In the genomic region with DNA sequence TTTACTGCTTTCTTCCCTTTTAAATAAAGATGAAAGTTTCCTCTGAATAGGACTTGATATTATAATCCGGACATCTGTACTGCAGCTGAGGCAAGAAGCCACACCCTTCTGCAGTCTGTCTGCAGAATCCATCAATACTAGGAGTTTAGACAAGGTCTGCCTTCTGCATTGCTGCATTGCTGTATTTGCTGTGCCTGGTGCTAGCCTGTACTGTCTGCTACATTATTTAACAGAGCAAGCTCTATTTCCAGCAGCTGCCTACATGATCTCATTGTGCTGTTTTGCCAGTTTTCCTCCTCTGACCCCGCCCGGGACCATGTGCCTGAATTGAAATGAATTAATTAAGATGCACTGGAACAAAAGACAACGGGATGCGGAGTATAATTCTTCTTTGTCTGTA, we compare ENCODE assay signal across 8 cellular contexts. TPM values are rescaled to one million over a fixed set of nuclear protein-coding genes. Genes with fewer than 3 reads are reported as not detected.
A peak's percentile ranks its signal among the peaks of the same experiment; 100 is the strongest.
DNase-seq lines count a peak whose midpoint lies in the region; ATAC-seq and TF ChIP-seq lines count a peak whose summit lies in the region.

No MANE protein-coding gene starts in this region.

- CTCF ChIA-PET in BJ (lab: Yijun Ruan, JAX): interaction anchor here (1.2 to 2.4 kb wide), 3 partner anchors 46 to 57 kb away, joined by 3 to 7 read pairs (median 5); no protein-coding TSS in a partner anchor
- CTCF ChIA-PET in activated CD8-positive, alpha-beta T cell treated with anti-CD3 and anti-CD28 coated beads, Interleukin-2, amount 10 ng/mL, durations not matched to agents 7 days and 5 days (lab: Charles Lee): interaction anchor here (3.4 kb wide), 1 partner anchor 89 kb away, joined by 11 read pairs; no protein-coding TSS in a partner anchor

- no peaks in the 10 kb centered on the region for H3K9me3 Mint-ChIP-seq in activated CD8-positive, alpha-beta T cell treated with anti-CD3 and anti-CD28 coated beads, Interleukin-2, amount 10 ng/mL, durations not matched to agents 7 days and 5 days (ENCODE audit: insufficient read depth)

- H3K27me3 Mint-ChIP-seq in activated CD8-positive, alpha-beta T cell treated with anti-CD3 and anti-CD28 coated beads, Interleukin-2, amount 10 ng/mL, durations not matched to agents 7 days and 5 days (ENCODE audit: low read depth): no peaks in the 10 kb centered on the region

- H3K9me3 ChIP-seq in MG63 (no peaks in the 10 kb centered on the region), ovary (no peaks in the 10 kb centered on the region), prostate gland (no peaks in the 10 kb centered on the region)

- POLR2A ChIA-PET in BJ (lab: Charles Lee): interaction anchor here (0.6 to 2.6 kb wide), 2 partner anchors 20 to 56 kb away, joined by 13 to 14 read pairs; a partner anchor contains a TSS
- POLR2A ChIA-PET in activated CD8-positive, alpha-beta T cell treated with anti-CD3 and anti-CD28 coated beads, Interleukin-2, amount 10 ng/mL, durations not matched to agents 7 days and 5 days (lab: Charles Lee): interaction anchor here (1.7 to 5.1 kb wide), 5 partner anchors 16 to 77 kb away, joined by 9 to 173 read pairs (median 19); a partner anchor contains a TSS

- TF ChIP-seq EP300 in ovary (IDR thresholded peaks at IDR 0.05): no peak

- 8 to 10% (median 8%) methylated on average over 5 of the region's 5 CpGs for WGBS in ovary, 3 donors
- WGBS in prostate gland: 38% methylated on average over 5 of the region's 5 CpGs

- peaks cover 30% of the 10 kb centered on the region for H3K36me3 Mint-ChIP-seq in activated CD8-positive, alpha-beta T cell treated with anti-CD3 and anti-CD28 coated beads, Interleukin-2, amount 10 ng/mL, durations not matched to agents 7 days and 5 days (ENCODE audit: low read depth)

- peaks cover 3% of the 10 kb centered on the region for H3K4me1 ChIP-seq in ovary (ENCODE audit: insufficient read depth)
- H3K4me1 ChIP-seq in prostate gland (replicated peaks): peaks cover 2% of the 10 kb centered on the region

- DNase-seq in BJ (ENCODE audit: low read depth) (no peak), MG63 (peak; percentile 36), head of caudate nucleus (peak; percentile 79 to 99 (median 93)), ovary (peak; percentile 31 to 58 (median 53)), prostate gland (ENCODE audit: low spot score) (no peak), NOMO-1 treated with DMSO at 0.1 percent for 48 hours (lab: John Stamatoyannopoulos, UW; ENCODE audit: unreplicated experiment) (no peak)
- no peak for DNase-seq in activated CD8-positive, alpha-beta T cell treated with anti-CD3 and anti-CD28 coated beads, Interleukin-2, amount 10 ng/mL, durations not matched to agents 7 days and 5 days

- no peak overlapping the region for H3K27ac Mint-ChIP-seq in activated CD8-positive, alpha-beta T cell treated with anti-CD3 and anti-CD28 coated beads, Interleukin-2, amount 10 ng/mL, durations not matched to agents 7 days and 5 days

- intact Hi-C loops in head of caudate nucleus (cut with DNase I): loop anchor here (1.0 kb wide), 1 partner anchor 57 kb away; no protein-coding TSS in a partner anchor
- intact Hi-C loops in ovary (cut with DNase I): loop anchor here in 3 of 4 donors (5.0 to 10.0 kb wide), 3 partner anchors 45 to 55 kb away; a partner anchor contains a TSS
- intact Hi-C loops in prostate gland (cut with DNase I): loop anchor here (10.0 kb wide), 1 partner anchor 102 kb away; no protein-coding TSS in a partner anchor

- TF ChIP-seq CTCF in BJ (IDR thresholded peaks at IDR 0.05; ENCODE audit: insufficient read depth, low read depth, low read length): no peak
- no peak for TF ChIP-seq CTCF in ovary (IDR thresholded peaks at IDR 0.05)
- no peak for TF ChIP-seq CTCF in prostate gland (IDR thresholded peaks at IDR 0.05)

- ATAC-seq in activated CD8-positive, alpha-beta T cell treated with anti-CD3 and anti-CD28 coated beads, Interleukin-2, amount 10 ng/mL, durations not matched to agents 7 days and 5 days: no peak
- ATAC-seq in HG03108 (IDR thresholded peaks at IDR 0.05; ENCODE audit: unreplicated experiment): no peak

- H3K27me3 ChIP-seq in BJ (ENCODE audit: control insufficient read depth, insufficient read depth, low read length) (no peaks in the 10 kb centered on the region), MG63 (peaks cover 3% of the 10 kb centered on the region; the same call in 1 of the 2 replicates), ovary (no peaks in the 10 kb centered on the region), prostate gland (replicated peaks; ENCODE audit: insufficient read depth) (no peaks in the 10 kb centered on the region)

- peaks cover 17% of the 10 kb centered on the region for H3K4me1 Mint-ChIP-seq in activated CD8-positive, alpha-beta T cell treated with anti-CD3 and anti-CD28 coated beads, Interleukin-2, amount 10 ng/mL, durations not matched to agents 7 days and 5 days (ENCODE audit: low read depth)

- TF ChIP-seq POLR2A in ovary (IDR thresholded peaks at IDR 0.05): no peak
- TF ChIP-seq POLR2A in prostate gland (IDR thresholded peaks at IDR 0.05): no peak

- H3K27ac ChIP-seq in ovary (peak overlapping the region in 1 of 2 donors; percentile 24), prostate gland (no peak overlapping the region)

- H3K4me3 ChIP-seq in BJ (ENCODE audit: low read depth, low read length) (peak overlapping the region; percentile 97), MG63 (peak overlapping the region; percentile 96), ovary (peak overlapping the region; percentile 77), prostate gland (peak overlapping the region in 1 of 2 donors; percentile 63)

- H3K36me3 ChIP-seq in BJ (ENCODE audit: control insufficient read depth, insufficient read depth, low read length) (peaks cover 5% of the 10 kb centered on the region), MG63 (peaks cover 8% of the 10 kb centered on the region), ovary (no peaks in the 10 kb centered on the region), prostate gland (no peaks in the 10 kb centered on the region)

- H3K4me3 Mint-ChIP-seq in activated CD8-positive, alpha-beta T cell treated with anti-CD3 and anti-CD28 coated beads, Interleukin-2, amount 10 ng/mL, durations not matched to agents 7 days and 5 days: peak overlapping the region; percentile 88

RNA-seq across cellular contexts. Expression of a gene that starts 1.7 kb away (rescaled TPM):
- polyA plus RNA-seq in BJ (2011; rRNA removed) (616 and 820 TPM in 2 replicates), ovary (100 to 1,000 TPM; 214 to 535 TPM)
- 327 and 570 TPM in 2 replicates for polyA minus RNA-seq in BJ (2011; rRNA and poly(A)+ RNA removed)
- 361 and 621 TPM in 2 replicates for total RNA-seq in MG63 (2014; rRNA removed; shearing (Covaris generic); ENCODE audit: low replicate concordance)
- 100 to 1,000 TPM; 117 to 120 TPM for total RNA-seq in activated CD8-positive, alpha-beta T cell treated with anti-CD3 and anti-CD28 coated beads, Interleukin-2, amount 10 ng/mL, durations not matched to agents 7 days and 5 days
- total RNA-seq in ovary (100 to 1,000 TPM; 140 to 247 (median 184) TPM), prostate gland (100 to 1,000 TPM in 1 of 2 donors, 10 to 100 TPM in 1; 81.6 to 253 TPM)

RNA-seq across cellular contexts. Expression of a gene that starts 56.0 kb away (rescaled TPM):
- polyA plus RNA-seq in BJ (2011; rRNA removed) (2,513 and 3,601 TPM in 2 replicates), ovary (100 to 1,000 TPM; 281 to 705 TPM)
- 1,200 and 2,134 TPM in 2 replicates for polyA minus RNA-seq in BJ (2011; rRNA and poly(A)+ RNA removed)
- 2,940 and 4,183 TPM in 2 replicates for total RNA-seq in MG63 (2014; rRNA removed; shearing (Covaris generic); ENCODE audit: low replicate concordance)
- 1,000 to 10,000 TPM; 2,302 to 2,333 TPM for total RNA-seq in activated CD8-positive, alpha-beta T cell treated with anti-CD3 and anti-CD28 coated beads, Interleukin-2, amount 10 ng/mL, durations not matched to agents 7 days and 5 days
- total RNA-seq in ovary (100 to 1,000 TPM; 326 to 647 (median 340) TPM), prostate gland (100 to 1,000 TPM; 292 to 922 TPM)

Comparison
In these comparisons a context has a peak if more than half of its experiments do, and no peak if none do; other contexts are left out.
1. DNase-seq: peak in MG63 (single experiment), head of caudate nucleus (42 of 42) and ovary (5 of 5); none in BJ (single experiment), activated CD8-positive, alpha-beta T cell treated with anti-CD3 and anti-CD28 coated beads, Interleukin-2, amount 10 ng/mL, durations not matched to agents 7 days and 5 days (single experiment), prostate gland (single experiment) and NOMO-1 treated with DMSO at 0.1 percent for 48 hours (single experiment).